ENCODE assay signal across 8 cellular contexts in genomic region chr11:66677599-66678375, GRCh38.
DNase-seq lines count a peak whose midpoint lies in the region; ATAC-seq and TF ChIP-seq lines count a peak whose summit lies in the region.

RBM4B (minus strand) TSS chr11:66677887; CDS start chr11:66677079, 808 bp downstream.

- peak; percentile 53 for ATAC-seq in HG03378 (IDR thresholded peaks at IDR 0.05; ENCODE audit: unreplicated experiment)

- peak; percentile 84 for TF ChIP-seq POLR2A in GM19099 (IDR thresholded peaks at IDR 0.05; ENCODE audit: extremely low read depth, insufficient read length, low read depth)

- DNase-seq in AG20443 (ENCODE audit: low spot score) (peak; percentile 99), NCI-H446 treated with DMSO at 0.1 percent for 48 hours (lab: John Stamatoyannopoulos, UW) (peak; percentile 92), iris pigment epithelial cell (ENCODE audit: low read depth) (peak; percentile 96)
- DNase-seq in activated CD4-positive, CD25-positive, alpha-beta regulatory T cell treated with anti-CD3 and anti-CD28 coated beads, Interleukin-2, amount 50 U/mL, for 16 hours (ENCODE audit: low read depth, low spot score) = peak; percentile 90
- DNase-seq in central memory CD4-positive, alpha-beta T cell = peak; percentile 96
- peak; percentile 88 to 97 for DNase-seq in stimulated activated CD4-positive, alpha-beta T cell treated with anti-CD3 and anti-CD28 coated beads, Interleukin-12 subunit alpha, Interleukin-12 subunit beta, amount 100 ng/mL, for 24 hours (ENCODE audit: low read depth in 2 of 2)

Comparison
In these comparisons a context has a peak if more than half of its experiments do, and no peak if none do; other contexts are left out.
1. Peak in every context shown above with its lines: DNase-seq and ATAC-seq.